Comparison of ENCODE assay signal across 4 cellular contexts in the genomic region with DNA sequence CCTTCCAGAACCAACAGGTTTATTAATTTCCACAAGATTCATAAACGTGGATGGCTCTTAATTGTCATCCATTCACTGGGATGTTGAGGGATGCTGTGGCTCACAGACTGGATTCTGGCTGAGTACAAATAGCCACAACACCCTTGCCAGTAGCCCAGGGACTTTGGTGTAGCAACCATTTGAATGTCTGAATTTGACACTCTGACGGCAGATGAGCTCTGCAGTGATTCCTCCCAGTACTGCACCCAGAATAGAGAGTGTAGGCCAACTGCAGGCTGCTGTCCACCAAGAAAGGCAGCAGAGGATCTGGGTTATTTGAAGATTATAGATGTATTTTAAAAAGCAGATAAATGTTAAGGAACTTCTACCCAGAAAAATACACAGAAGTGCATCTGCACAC. TPM values are rescaled to one million over a fixed set of nuclear protein-coding genes. Genes with fewer than 3 reads are reported as not detected.
"Had no signal": no experiment of that assay in that cellular context is flagged by ENCODE, and none has a peak within 500 bp of the region (broad histone marks: within the 10 kb centered on the region; RNA-seq: fewer than 3 reads in every experiment).

No MANE protein-coding gene starts in this region.

- H3K4me3 ChIP-seq: GM12878 had no signal

- DNase-seq: GDM1, GF-D8 had no signal

RNA-seq across cellular contexts. Expression of a gene that starts 15.6 kb away (rescaled TPM):
- total RNA-seq: G401, GM12878 had no signal
